In the genomic region with DNA sequence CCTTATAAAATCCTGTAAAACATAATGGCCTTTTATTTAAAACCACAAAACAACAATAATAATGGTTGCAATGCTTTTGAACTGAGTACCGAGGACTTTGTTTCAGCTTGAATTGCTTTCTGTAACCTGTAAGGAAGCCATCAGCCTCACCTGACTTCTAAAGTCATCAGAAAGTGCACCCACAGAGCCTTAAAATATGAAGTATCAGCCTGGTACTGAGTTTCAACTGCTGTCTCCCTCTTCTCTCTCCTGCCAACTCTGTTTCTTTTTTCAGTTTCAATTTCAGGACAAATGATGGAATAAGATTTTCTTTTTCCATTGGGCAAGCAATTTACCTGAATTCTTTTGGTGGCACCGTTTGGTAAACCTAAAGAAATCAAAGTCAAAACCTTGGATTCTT, we compare ENCODE assay signal across 26 cellular contexts.
"Had no signal": no experiment of that assay in that cellular context is flagged by ENCODE, and none has a peak within 500 bp of the region (broad histone marks: within the 10 kb centered on the region; RNA-seq: fewer than 3 reads in every experiment).

No MANE protein-coding gene starts in this region.

- DNase-seq: stimulated activated CD4-positive, alpha-beta T cell treated with anti-CD3 and anti-CD28 coated beads, Interleukin-2, amount 100 ng/mL, for 48 hours; stimulated activated CD4-positive, alpha-beta T cell treated with anti-CD3 and anti-CD28 coated beads, Interleukin-4, amount 100 ng/mL, for 1 hour; stimulated activated CD4-positive, alpha-beta T cell treated with anti-CD3 and anti-CD28 coated beads, Interleukin-4, amount 100 ng/mL, for 24 hours; stimulated activated CD4-positive, alpha-beta T cell treated with anti-CD3 and anti-CD28 coated beads, Interleukin-4, amount 100 ng/mL, for 4 hours; stimulated activated CD8-positive, alpha-beta memory T cell treated with anti-CD3 and anti-CD28 coated beads, Interleukin-4, amount 100 ng/mL, for 48 hours; stimulated activated naive B cell treated with anti-CD40 and anti-IgM and Interleukin-4, amounts not matched to agents 10 μg/mL and 1 μg/mL and 100 μg/mL, for 72 hours; stimulated activated naive CD4-positive, alpha-beta T cell; stimulated activated naive CD4-positive, alpha-beta T cell treated with Interleukin-2 at 50 U/mL for 16 hours; stimulated activated naive CD8-positive, alpha-beta T cell treated with anti-CD3 and anti-CD28 coated beads, Interleukin-15, amount 100 ng/mL, for 72 hours; stimulated activated naive CD8-positive, alpha-beta T cell treated with anti-CD3 and anti-CD28 coated beads, Interleukin-15, Interleukin-2, amounts not matched to agents 100 U/mL and 50 U/mL, for 24 hours; stomach; substantia nigra; testis; thyroid gland; tibial artery; transverse colon; trophoblast cell; upper lobe of left lung; upper lobe of right lung; uterus had no signal

- H3K9me3 ChIP-seq: testis, thyroid gland, upper lobe of right lung, uterus, vagina had no signal

- H3K27me3 ChIP-seq: stomach, suprapubic skin, testis, thyroid gland, tibial artery, tibial nerve, transverse colon, upper lobe of left lung, upper lobe of right lung, uterus, vagina had no signal

- H3K36me3 ChIP-seq: stomach, suprapubic skin, thoracic aorta, thyroid gland, tibial nerve, transverse colon, upper lobe of left lung, upper lobe of right lung, uterus, vagina had no signal

- ATAC-seq: stimulated activated effector memory CD8-positive, alpha-beta T cell treated with anti-CD3 and anti-CD28 coated beads, Interleukin-12 subunit alpha, Interleukin-12 subunit beta, amount 100 ng/mL, for 72 hours; stimulated activated memory B cell treated with anti-CD40 and anti-IgM and Interleukin-4, amounts not matched to agents 10 μg/mL and 1 μg/mL and 100 μg/mL, for 72 hours; stimulated activated naive B cell treated with anti-CD40 and anti-IgM and Interleukin-4, amounts not matched to agents 10 μg/mL and 1 μg/mL and 100 μg/mL, for 72 hours; stimulated activated naive CD8-positive, alpha-beta T cell treated with anti-CD3 and anti-CD28 coated beads, Interleukin-15, amount 100 ng/mL, for 72 hours; stimulated activated naive CD8-positive, alpha-beta T cell treated with anti-CD3 and anti-CD28 coated beads, Interleukin-15, Interleukin-2, amounts not matched to agents 100 U/mL and 50 U/mL, for 24 hours; upper lobe of right lung had no signal

- H3K4me3 ChIP-seq: stomach, suprapubic skin, testis, thoracic aorta, thyroid gland, tibial artery, tibial nerve, transverse colon, upper lobe of left lung, upper lobe of right lung, uterus, vagina had no signal

- H3K27ac ChIP-seq: stomach, suprapubic skin, testis, thoracic aorta, thyroid gland, tibial artery, tibial nerve, transverse colon, upper lobe of left lung, upper lobe of right lung, uterus, vagina had no signal

- H3K4me1 ChIP-seq: stomach, suprapubic skin, testis, thyroid gland, tibial artery, tibial nerve, transverse colon, upper lobe of left lung, upper lobe of right lung, uterus, vagina had no signal
